ENCODE assay signal across 2 cellular contexts in genomic region chr22:49994361-49995058, GRCh38.
TF ChIP-seq lines count a peak whose summit lies in the region.

No MANE protein-coding gene starts in this region.

TF ChIP-seq in SK-N-SH, 30 proteins besides CTCF, POLR2A, EP300 and RAD21 (continued from another document):
- no peak for TF ChIP-seq REST (IDR thresholded peaks at IDR 0.05; ENCODE audit: low read depth, low read length)
TF ChIP-seq in SK-N-SH: peak in this region for 0.

TF ChIP-seq in SK-N-SH treated with all-trans-retinoic acid at 6 μM for 48 hours, 23 proteins besides CTCF, POLR2A, EP300 and RAD21 (continued from another document):
- TF ChIP-seq TSHZ2 (CRISPR knock-in tag; IDR thresholded peaks at IDR 0.05): no peak
- TF ChIP-seq GLIS3 (CRISPR knock-in tag; IDR thresholded peaks at IDR 0.05): no peak
- no peak for TF ChIP-seq OSR1 (CRISPR knock-in tag; IDR thresholded peaks at IDR 0.05)
- no peak for TF ChIP-seq ISL1 (CRISPR knock-in tag; IDR thresholded peaks at IDR 0.05)
- TF ChIP-seq BACH2 (CRISPR knock-in tag; IDR thresholded peaks at IDR 0.05; ENCODE audit: borderline replicate concordance): no peak
- no peak for TF ChIP-seq ESRRG (CRISPR knock-in tag; IDR thresholded peaks at IDR 0.05)
- no peak for TF ChIP-seq ZNF565 (CRISPR knock-in tag; conservative IDR thresholded peaks at IDR 0.05; ENCODE audit: low read depth)
